ENCODE assay signal across 2 cellular contexts in the genomic region with DNA sequence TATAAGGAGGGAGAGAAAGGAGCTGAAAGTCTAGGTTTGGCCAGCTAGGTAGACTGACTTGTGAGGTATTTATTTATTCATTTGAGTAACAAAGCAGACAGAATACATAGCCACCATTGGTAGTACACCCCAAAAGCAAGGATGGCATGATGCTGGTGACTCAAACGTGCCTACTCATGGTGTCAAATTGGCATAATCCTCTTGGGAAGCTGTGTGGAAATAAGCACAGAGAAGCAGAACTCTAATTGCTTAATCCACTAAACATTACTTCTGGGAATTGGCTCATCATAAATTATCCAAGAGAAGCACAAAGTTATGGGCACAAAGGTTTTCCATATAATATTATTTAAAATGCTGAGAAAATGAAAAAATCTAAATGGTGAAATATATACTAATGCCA.
TF ChIP-seq lines count a peak whose summit lies in the region.

No MANE protein-coding gene starts in this region.

TF ChIP-seq in A549, 52 proteins besides CTCF, POLR2A, EP300 and RAD21:
- TF ChIP-seq CEBPB (IDR thresholded peaks at IDR 0.05), result no peak
- no peak for TF ChIP-seq RFX5 (IDR thresholded peaks at IDR 0.05)
- TF ChIP-seq KDM5A (IDR thresholded peaks at IDR 0.05), result no peak
- TF ChIP-seq SREBF2 (IDR thresholded peaks at IDR 0.05), result no peak
- TF ChIP-seq TP53 (CRISPR knock-in tag; IDR thresholded peaks at IDR 0.05), result no peak
- TF ChIP-seq ESRRA (IDR thresholded peaks at IDR 0.05; ENCODE audit: borderline replicate concordance, low read length), result no peak
- TF ChIP-seq, protein P1, sequence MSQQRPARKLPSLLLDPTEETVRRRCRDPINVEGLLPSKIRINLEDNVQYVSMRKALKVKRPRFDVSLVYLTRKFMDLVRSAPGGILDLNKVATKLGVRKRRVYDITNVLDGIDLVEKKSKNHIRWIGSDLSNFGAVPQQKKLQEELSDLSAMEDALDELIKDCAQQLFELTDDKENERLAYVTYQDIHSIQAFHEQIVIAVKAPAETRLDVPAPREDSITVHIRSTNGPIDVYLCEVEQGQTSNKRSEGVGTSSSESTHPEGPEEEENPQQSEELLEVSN (IDR thresholded peaks at IDR 0.05; ENCODE audit: borderline replicate concordance, low read depth), result no peak
- no peak for TF ChIP-seq HOXB13 (CRISPR knock-in tag; IDR thresholded peaks at IDR 0.05; ENCODE audit: low read depth)
- no peak for TF ChIP-seq RNF2 (IDR thresholded peaks at IDR 0.05; ENCODE audit: borderline replicate concordance, low read depth)
- no peak for TF ChIP-seq GATA3 (IDR thresholded peaks at IDR 0.05; ENCODE audit: borderline replicate concordance)

TF ChIP-seq in K562, 482 proteins besides CTCF, POLR2A, EP300 and RAD21:
- TF ChIP-seq SP1 (CRISPR knock-in tag; IDR thresholded peaks at IDR 0.05), result no peak
- no peak for TF ChIP-seq NFIC (IDR thresholded peaks at IDR 0.05)
- TF ChIP-seq, protein P2, sequence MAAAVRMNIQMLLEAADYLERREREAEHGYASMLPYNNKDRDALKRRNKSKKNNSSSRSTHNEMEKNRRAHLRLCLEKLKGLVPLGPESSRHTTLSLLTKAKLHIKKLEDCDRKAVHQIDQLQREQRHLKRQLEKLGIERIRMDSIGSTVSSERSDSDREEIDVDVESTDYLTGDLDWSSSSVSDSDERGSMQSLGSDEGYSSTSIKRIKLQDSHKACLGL (CRISPR knock-in tag; IDR thresholded peaks at IDR 0.05; ENCODE audit: borderline replicate concordance, poor library complexity, severe bottlenecking), result no peak
- TF ChIP-seq PTRF (tag; IDR thresholded peaks at IDR 0.05), result no peak
- no peak for TF ChIP-seq ETS2 (tag; IDR thresholded peaks at IDR 0.05; ENCODE audit: borderline replicate concordance, poor library complexity, severe bottlenecking)
TF ChIP-seq in K562: peak in this region for 0.
